In genomic region chr3:167735233-167736107, GRCh38 we compare ENCODE assay signal across 1 cellular context.
TF ChIP-seq lines count a peak whose summit lies in the region.

A gene with protein sequence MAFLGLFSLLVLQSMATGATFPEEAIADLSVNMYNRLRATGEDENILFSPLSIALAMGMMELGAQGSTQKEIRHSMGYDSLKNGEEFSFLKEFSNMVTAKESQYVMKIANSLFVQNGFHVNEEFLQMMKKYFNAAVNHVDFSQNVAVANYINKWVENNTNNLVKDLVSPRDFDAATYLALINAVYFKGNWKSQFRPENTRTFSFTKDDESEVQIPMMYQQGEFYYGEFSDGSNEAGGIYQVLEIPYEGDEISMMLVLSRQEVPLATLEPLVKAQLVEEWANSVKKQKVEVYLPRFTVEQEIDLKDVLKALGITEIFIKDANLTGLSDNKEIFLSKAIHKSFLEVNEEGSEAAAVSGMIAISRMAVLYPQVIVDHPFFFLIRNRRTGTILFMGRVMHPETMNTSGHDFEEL (plus strand): TSS chr3:167735721. CDS start chr3:167789129, 53,408 bp downstream.

TF ChIP-seq in K562, 482 proteins besides CTCF, POLR2A, EP300 and RAD21 (continued from another document and continues in another):
- TF ChIP-seq, protein P1, sequence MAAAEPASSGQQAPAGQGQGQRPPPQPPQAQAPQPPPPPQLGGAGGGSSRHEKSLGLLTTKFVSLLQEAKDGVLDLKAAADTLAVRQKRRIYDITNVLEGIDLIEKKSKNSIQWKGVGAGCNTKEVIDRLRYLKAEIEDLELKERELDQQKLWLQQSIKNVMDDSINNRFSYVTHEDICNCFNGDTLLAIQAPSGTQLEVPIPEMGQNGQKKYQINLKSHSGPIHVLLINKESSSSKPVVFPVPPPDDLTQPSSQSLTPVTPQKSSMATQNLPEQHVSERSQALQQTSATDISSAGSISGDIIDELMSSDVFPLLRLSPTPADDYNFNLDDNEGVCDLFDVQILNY (CRISPR knock-in tag; IDR thresholded peaks at IDR 0.05): no peak
- TF ChIP-seq IRF9 (tag; IDR thresholded peaks at IDR 0.05) (no peak), MAZ (CRISPR knock-in tag; conservative IDR thresholded peaks at IDR 0.05 in 1 of 2, IDR thresholded peaks at IDR 0.05 in 1 of 2) (no peak; a peak in 1 of 4 replicates), STAT6 (CRISPR knock-in tag; IDR thresholded peaks at IDR 0.05) (no peak), TSHZ1 (CRISPR knock-in tag; IDR thresholded peaks at IDR 0.05) (no peak), SRF (CRISPR knock-in tag; IDR thresholded peaks at IDR 0.05) (no peak), EGR1 (conservative IDR thresholded peaks at IDR 0.05) (no peak; the same call in none of the 2 replicates), ZNF184 (CRISPR knock-in tag; IDR thresholded peaks at IDR 0.05) (no peak), MECOM (CRISPR knock-in tag; IDR thresholded peaks at IDR 0.05) (no peak), RBM22 (IDR thresholded peaks at IDR 0.05; ENCODE audit: low read depth, low read length, poor library complexity, severe bottlenecking) (no peak), SNRNP70 (optimal IDR thresholded peaks at IDR 0.05; ENCODE audit: low read depth, low read length) (no peak), ERF (CRISPR knock-in tag; IDR thresholded peaks at IDR 0.05) (no peak), ZNF766 (CRISPR knock-in tag; conservative IDR thresholded peaks at IDR 0.05) (no peak), ILK (tag; IDR thresholded peaks at IDR 0.05; ENCODE audit: borderline replicate concordance, low read depth) (no peak), GTF2F1 (IDR thresholded peaks at IDR 0.05; ENCODE audit: low read depth, low read length) (0 out of 2 replicates have a peak, but pooled peaks have one; percentile 21), SREBF1 (IDR thresholded peaks at IDR 0.05; ENCODE audit: borderline replicate concordance, low read depth, low read length) (no peak), CCAR2 (IDR thresholded peaks at IDR 0.05; ENCODE audit: low read depth, low read length) (no peak), NKRF (IDR thresholded peaks at IDR 0.05; ENCODE audit: borderline replicate concordance) (0 out of 2 replicates have a peak, but pooled peaks have one; percentile 32), CBX5 (IDR thresholded peaks at IDR 0.05; ENCODE audit: borderline replicate concordance, low read depth) (no peak), HDAC8 (tag; IDR thresholded peaks at IDR 0.05) (no peak), NFE2L1 (tag; IDR thresholded peaks at IDR 0.05; ENCODE audit: borderline replicate concordance, low read depth) (no peak), SAFB2 (IDR thresholded peaks at IDR 0.05; ENCODE audit: borderline replicate concordance, low read depth, low read length, severe bottlenecking) (no peak), FOXP4 (CRISPR knock-in tag; IDR thresholded peaks at IDR 0.05; ENCODE audit: borderline replicate concordance) (no peak), NONO (IDR thresholded peaks at IDR 0.05; ENCODE audit: low read depth in 2 of 2, low read length in 1 of 2) (no peak), NR4A1 (CRISPR knock-in tag; IDR thresholded peaks at IDR 0.05) (no peak), NR4A1 (tag; IDR thresholded peaks at IDR 0.05) (no peak), MAFG (tag; conservative IDR thresholded peaks at IDR 0.05) (no peak), RBM17 (IDR thresholded peaks at IDR 0.05; ENCODE audit: borderline replicate concordance, low read depth, low read length) (no peak), HDAC2 (IDR thresholded peaks at IDR 0.05) (no peak; the same call in 1 of the 2 replicates), STAT5B (CRISPR knock-in tag; IDR thresholded peaks at IDR 0.05) (no peak), ZNF830 (CRISPR knock-in tag; IDR thresholded peaks at IDR 0.05) (no peak; the same call in 1 of the 2 replicates)
- TF ChIP-seq, protein P2, sequence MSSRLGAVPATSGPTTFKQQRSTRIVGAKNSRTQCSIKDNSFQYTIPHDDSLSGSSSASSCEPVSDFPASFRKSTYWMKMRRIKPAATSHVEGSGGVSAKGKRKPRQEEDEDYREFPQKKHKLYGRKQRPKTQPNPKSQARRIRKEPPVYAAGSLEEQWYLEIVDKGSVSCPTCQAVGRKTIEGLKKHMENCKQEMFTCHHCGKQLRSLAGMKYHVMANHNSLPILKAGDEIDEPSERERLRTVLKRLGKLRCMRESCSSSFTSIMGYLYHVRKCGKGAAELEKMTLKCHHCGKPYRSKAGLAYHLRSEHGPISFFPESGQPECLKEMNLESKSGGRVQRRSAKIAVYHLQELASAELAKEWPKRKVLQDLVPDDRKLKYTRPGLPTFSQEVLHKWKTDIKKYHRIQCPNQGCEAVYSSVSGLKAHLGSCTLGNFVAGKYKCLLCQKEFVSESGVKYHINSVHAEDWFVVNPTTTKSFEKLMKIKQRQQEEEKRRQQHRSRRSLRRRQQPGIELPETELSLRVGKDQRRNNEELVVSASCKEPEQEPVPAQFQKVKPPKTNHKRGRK (tag; IDR thresholded peaks at IDR 0.05): no peak
- TF ChIP-seq, protein P3, sequence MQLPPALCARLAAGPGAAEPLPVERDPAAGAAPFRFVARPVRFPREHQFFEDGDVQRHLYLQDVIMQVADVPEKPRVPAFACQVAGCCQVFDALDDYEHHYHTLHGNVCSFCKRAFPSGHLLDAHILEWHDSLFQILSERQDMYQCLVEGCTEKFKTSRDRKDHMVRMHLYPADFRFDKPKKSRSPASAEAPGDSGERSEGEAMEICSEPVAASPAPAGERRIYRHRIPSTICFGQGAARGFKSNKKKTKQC (CRISPR knock-in tag; IDR thresholded peaks at IDR 0.05): no peak; the same call in 1 of the 2 replicates
- TF ChIP-seq, protein P4, sequence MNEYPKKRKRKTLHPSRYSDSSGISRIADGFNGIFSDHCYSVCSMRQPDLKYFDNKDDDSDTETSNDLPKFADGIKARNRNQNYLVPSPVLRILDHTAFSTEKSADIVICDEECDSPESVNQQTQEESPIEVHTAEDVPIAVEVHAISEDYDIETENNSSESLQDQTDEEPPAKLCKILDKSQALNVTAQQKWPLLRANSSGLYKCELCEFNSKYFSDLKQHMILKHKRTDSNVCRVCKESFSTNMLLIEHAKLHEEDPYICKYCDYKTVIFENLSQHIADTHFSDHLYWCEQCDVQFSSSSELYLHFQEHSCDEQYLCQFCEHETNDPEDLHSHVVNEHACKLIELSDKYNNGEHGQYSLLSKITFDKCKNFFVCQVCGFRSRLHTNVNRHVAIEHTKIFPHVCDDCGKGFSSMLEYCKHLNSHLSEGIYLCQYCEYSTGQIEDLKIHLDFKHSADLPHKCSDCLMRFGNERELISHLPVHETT (CRISPR knock-in tag; conservative IDR thresholded peaks at IDR 0.05 in 1 of 2, IDR thresholded peaks at IDR 0.05 in 1 of 2): no peak
